ENCODE assay signal across 1 cellular context in genomic region chr2:20567159-20567925, GRCh38.
TF ChIP-seq lines count a peak whose summit lies in the region.

No MANE protein-coding gene starts in this region.

TF ChIP-seq in HepG2, 621 proteins besides CTCF, POLR2A, EP300 and RAD21 (continued from another document and continues in another):
- TF ChIP-seq HNF4G (IDR thresholded peaks at IDR 0.05; ENCODE audit: borderline replicate concordance, low read depth, low read length), result 0 out of 2 replicates have a peak, but pooled peaks have one; percentile 51
- no peak for TF ChIP-seq HNF4G (CRISPR knock-in tag; IDR thresholded peaks at IDR 0.05; ENCODE audit: borderline replicate concordance, low read depth)
- no peak for TF ChIP-seq ZNF282 (IDR thresholded peaks at IDR 0.05; ENCODE audit: partially characterized antibody)
- TF ChIP-seq BCL3 (CRISPR knock-in tag; IDR thresholded peaks at IDR 0.05), result no peak
- no peak for TF ChIP-seq SP4 (CRISPR knock-in tag; IDR thresholded peaks at IDR 0.05)
- no peak for TF ChIP-seq PHF5A (CRISPR knock-in tag; IDR thresholded peaks at IDR 0.05; ENCODE audit: low read depth, unreplicated experiment)
- TF ChIP-seq ZNF816 (CRISPR knock-in tag; IDR thresholded peaks at IDR 0.05; ENCODE audit: borderline replicate concordance), result no peak
- no peak for TF ChIP-seq ATF6 (CRISPR knock-in tag; conservative IDR thresholded peaks at IDR 0.05)
- no peak for TF ChIP-seq ZBTB1 (CRISPR knock-in tag; IDR thresholded peaks at IDR 0.05; ENCODE audit: borderline replicate concordance)
- no peak for TF ChIP-seq ELF4 (CRISPR knock-in tag; IDR thresholded peaks at IDR 0.05; ENCODE audit: borderline replicate concordance)
- no peak for TF ChIP-seq ZNF296 (CRISPR knock-in tag; conservative IDR thresholded peaks at IDR 0.05)
- no peak for TF ChIP-seq STAT5B (CRISPR knock-in tag; IDR thresholded peaks at IDR 0.05)
- TF ChIP-seq TCF12 (IDR thresholded peaks at IDR 0.05), result no peak
- TF ChIP-seq TCF12 (CRISPR knock-in tag; IDR thresholded peaks at IDR 0.05), result no peak
- no peak for TF ChIP-seq HDAC2 (CRISPR knock-in tag; IDR thresholded peaks at IDR 0.05)
- TF ChIP-seq ZBTB7B (CRISPR knock-in tag; IDR thresholded peaks at IDR 0.05), result peak; percentile 30; the same call in 1 of the 2 replicates
- TF ChIP-seq AKNA (CRISPR knock-in tag; IDR thresholded peaks at IDR 0.05; ENCODE audit: borderline replicate concordance), result no peak
- no peak for TF ChIP-seq POGZ (CRISPR knock-in tag; IDR thresholded peaks at IDR 0.05)
- no peak for TF ChIP-seq HMG20B (CRISPR knock-in tag; conservative IDR thresholded peaks at IDR 0.05)
- no peak for TF ChIP-seq ZNF644 (CRISPR knock-in tag; IDR thresholded peaks at IDR 0.05; ENCODE audit: low read depth)
- no peak for TF ChIP-seq ZNF253 (CRISPR knock-in tag; IDR thresholded peaks at IDR 0.05; ENCODE audit: borderline replicate concordance)
- TF ChIP-seq ZBTB7A (CRISPR knock-in tag; IDR thresholded peaks at IDR 0.05), result peak; percentile 58; the same call in 1 of the 2 replicates
- TF ChIP-seq KDM4B (CRISPR knock-in tag; IDR thresholded peaks at IDR 0.05), result no peak
- no peak for TF ChIP-seq RAD51 (IDR thresholded peaks at IDR 0.05; ENCODE audit: borderline replicate concordance)
- no peak for TF ChIP-seq SMAD9 (CRISPR knock-in tag; IDR thresholded peaks at IDR 0.05)
- TF ChIP-seq ZNF317 (CRISPR knock-in tag; IDR thresholded peaks at IDR 0.05), result no peak
- no peak for TF ChIP-seq SOX6 (IDR thresholded peaks at IDR 0.05)
- 0 out of 2 replicates have a peak, but pooled peaks have one; percentile 6 for TF ChIP-seq SOX6 (CRISPR knock-in tag; IDR thresholded peaks at IDR 0.05)
- no peak for TF ChIP-seq ZNF597 (CRISPR knock-in tag; IDR thresholded peaks at IDR 0.05)
- no peak for TF ChIP-seq ZNF256 (CRISPR knock-in tag; conservative IDR thresholded peaks at IDR 0.05)
- no peak for TF ChIP-seq HDAC6 (IDR thresholded peaks at IDR 0.05; ENCODE audit: low read depth, low read length)
- no peak for TF ChIP-seq ZNF878 (CRISPR knock-in tag; IDR thresholded peaks at IDR 0.05)
- peak; percentile 90 for TF ChIP-seq NR2F2 (IDR thresholded peaks at IDR 0.05; ENCODE audit: borderline replicate concordance, low read depth)
- no peak for TF ChIP-seq PCBP2 (optimal IDR thresholded peaks at IDR 0.05; ENCODE audit: low read depth, low read length, poor library complexity, severe bottlenecking)
- no peak for TF ChIP-seq ZNF367 (CRISPR knock-in tag; IDR thresholded peaks at IDR 0.05; ENCODE audit: borderline replicate concordance)
- TF ChIP-seq ZNF30 (CRISPR knock-in tag; IDR thresholded peaks at IDR 0.05), result no peak
- no peak for TF ChIP-seq SP140L (CRISPR knock-in tag; IDR thresholded peaks at IDR 0.05; ENCODE audit: borderline replicate concordance)
- TF ChIP-seq RERE (CRISPR knock-in tag; IDR thresholded peaks at IDR 0.05; ENCODE audit: low read depth), result no peak
- peak; percentile 83 for TF ChIP-seq SKI (IDR thresholded peaks at IDR 0.05; ENCODE audit: partially characterized antibody)
- no peak for TF ChIP-seq ZNF710 (CRISPR knock-in tag; IDR thresholded peaks at IDR 0.05; ENCODE audit: borderline replicate concordance)
- TF ChIP-seq RFX5 (IDR thresholded peaks at IDR 0.05; ENCODE audit: low read depth, low read length), result no peak
- no peak for TF ChIP-seq BORCS8-MEF2B (CRISPR knock-in tag; IDR thresholded peaks at IDR 0.05)
- no peak for TF ChIP-seq ZNF276 (CRISPR knock-in tag; IDR thresholded peaks at IDR 0.05; ENCODE audit: low read depth)
- no peak for TF ChIP-seq MAF1 (CRISPR knock-in tag; IDR thresholded peaks at IDR 0.05; ENCODE audit: borderline replicate concordance)
- no peak for TF ChIP-seq ZNF20 (CRISPR knock-in tag; IDR thresholded peaks at IDR 0.05)
- peak; percentile 78; the same call in 1 of the 2 replicates for TF ChIP-seq SKIL (CRISPR knock-in tag; IDR thresholded peaks at IDR 0.05; ENCODE audit: borderline replicate concordance)
